In the genomic region with DNA sequence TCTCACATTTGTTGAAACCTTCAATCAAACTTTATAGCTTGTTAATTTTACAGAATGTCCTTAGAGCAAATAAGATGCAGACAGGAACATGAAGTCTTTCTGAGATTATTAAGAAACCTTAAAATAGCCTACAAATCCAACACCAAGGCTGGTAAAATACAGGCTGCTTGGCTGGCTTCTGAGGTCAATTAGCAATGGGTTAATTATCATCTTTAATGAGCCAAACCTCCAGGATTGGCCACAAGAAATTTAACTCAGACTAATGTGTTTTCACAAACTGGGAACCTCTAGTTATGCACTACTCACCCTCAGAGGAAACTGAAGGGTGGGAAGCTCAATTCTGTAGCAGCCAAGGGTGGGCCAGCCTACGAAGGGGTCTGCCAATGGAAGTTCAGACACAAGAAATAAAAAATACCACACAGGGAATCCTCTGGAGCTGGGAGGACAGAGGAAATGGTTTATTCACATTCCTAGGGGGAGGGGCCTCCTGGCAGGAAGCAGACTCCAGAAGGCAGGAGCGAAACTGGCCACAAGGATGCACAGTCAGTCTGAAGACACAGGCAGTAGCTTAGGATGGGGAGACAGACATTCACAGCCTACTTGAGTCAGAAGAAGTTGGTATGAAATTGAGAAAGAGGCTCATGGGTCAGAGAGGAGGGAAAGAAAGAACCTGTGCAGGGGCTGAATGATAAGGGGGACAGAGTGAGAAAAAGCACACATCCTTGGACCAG, we compare ENCODE assay signal across 8 cellular contexts. TPM values are rescaled to one million over a fixed set of nuclear protein-coding genes. Genes with fewer than 3 reads are reported as not detected.
DNase-seq lines count a peak whose midpoint lies in the region; ATAC-seq, FAIRE-seq and TF ChIP-seq lines count a peak whose summit lies in the region.

No MANE protein-coding gene starts in this region.

- TF ChIP-seq CTCF in fibroblast of lung (conservative IDR thresholded peaks at IDR 0.05 in 1 of 2, IDR thresholded peaks at IDR 0.05 in 1 of 2; ENCODE audit: low read depth in 1 of 2, low read length in 2 of 2) (peak; percentile 51 to 67), osteoblast (IDR thresholded peaks at IDR 0.05; ENCODE audit: extremely low read depth, low read depth, low read length) (peak; percentile 47), GM13976 (IDR thresholded peaks at IDR 0.05; ENCODE audit: borderline replicate concordance, control extremely low read depth, extremely low read depth, insufficient read depth, missing control alignments) (no peak)

- DNase-seq in GM18507 (ENCODE audit: extremely low spot score, insufficient read length, low read depth) (no peak), SK-N-MC (ENCODE audit: low read depth, low spot score) (no peak), fibroblast of lung (ENCODE audit: low read depth in 2 of 2) (peak; percentile 91 to 98), osteoblast (ENCODE audit: insufficient read length, low spot score, missing footprints) (peak; percentile 97), GM13976 (ENCODE audit: low spot score) (no peak), NCI-H526 treated with DMSO at 0.1 percent for 48 hours (lab: John Stamatoyannopoulos, UW) (no peak)

- ATAC-seq in GM18502 (IDR thresholded peaks at IDR 0.05; ENCODE audit: poor library complexity, unreplicated experiment), result no peak
- no peak for ATAC-seq in GM18861 (IDR thresholded peaks at IDR 0.05; ENCODE audit: unreplicated experiment)

- H3K27me3 ChIP-seq in fibroblast of lung (ENCODE audit: control insufficient read depth, insufficient read depth, low read length), result no peaks in the 10 kb centered on the region
- no peaks in the 10 kb centered on the region for H3K27me3 ChIP-seq in osteoblast (ENCODE audit: insufficient read depth, low read length)

- in situ Hi-C loops in GM13976 (cut with MboI; ENCODE audit: low sequenced_read_pairs, unreplicated experiment), result no loop called here

- H3K79me2 ChIP-seq in fibroblast of lung (ENCODE audit: control insufficient read depth, insufficient read depth, low read length) (peaks cover 2% of the 10 kb centered on the region), osteoblast (ENCODE audit: insufficient read depth, low read length) (no peaks in the 10 kb centered on the region)

- H3K27ac ChIP-seq in SK-N-MC, result peak overlapping the region; percentile 45
- peak overlapping the region; percentile 90 for H3K27ac ChIP-seq in fibroblast of lung (ENCODE audit: insufficient read depth, low read length)
- H3K27ac ChIP-seq in osteoblast (ENCODE audit: low read depth, low read length), result peak overlapping the region; percentile 89

- H3K9me3 ChIP-seq in SK-N-MC (ENCODE audit: low read depth, low read length) (no peaks in the 10 kb centered on the region), fibroblast of lung (ENCODE audit: control insufficient read depth, insufficient read depth, low read depth, low read length) (no peaks in the 10 kb centered on the region), osteoblast (ENCODE audit: low read depth, low read length) (no peaks in the 10 kb centered on the region)

- H3K36me3 ChIP-seq in SK-N-MC (ENCODE audit: insufficient read depth, low read length) (no peaks in the 10 kb centered on the region), fibroblast of lung (ENCODE audit: control insufficient read depth, insufficient read depth, low read length) (peaks cover 3% of the 10 kb centered on the region), osteoblast (ENCODE audit: insufficient read depth, low read length) (no peaks in the 10 kb centered on the region)

- H4K20me1 ChIP-seq in fibroblast of lung (ENCODE audit: control insufficient read depth, extremely low read depth, insufficient read depth, low read length), result no peaks in the 10 kb centered on the region
- H4K20me1 ChIP-seq in osteoblast (ENCODE audit: insufficient read depth, low read length), result no peaks in the 10 kb centered on the region

- H3K4me1 ChIP-seq in fibroblast of lung (ENCODE audit: control insufficient read depth, extremely low read depth, insufficient read depth, low read length), result peaks cover 40% of the 10 kb centered on the region
- H3K4me1 ChIP-seq in osteoblast (ENCODE audit: insufficient read depth, low read length), result peaks cover 39% of the 10 kb centered on the region

- H3K4me2 ChIP-seq in fibroblast of lung (ENCODE audit: extremely low read depth, insufficient read depth, low read length) (peak overlapping the region; percentile 78), osteoblast (ENCODE audit: insufficient read depth, low read length) (peak overlapping the region; percentile 82)

- FAIRE-seq in GM18507 (lab: Jason Lieb, UNC), result peak; percentile 74

- H3K4me3 ChIP-seq in SK-N-MC (peak overlapping the region; percentile 30; the same call in 1 of the 2 replicates), fibroblast of lung (replicated peaks in 1 of 4; ENCODE audit: control extremely low read depth in 1 of 4, insufficient read depth in 1 of 4, low read depth in 3 of 4, low read length in 4 of 4) (peak overlapping the region in 1 of 4 experiments; percentile 57), osteoblast (ENCODE audit: insufficient read depth, low read length) (peak overlapping the region; percentile 13)

- no peak overlapping the region for H2AFZ ChIP-seq in fibroblast of lung (ENCODE audit: low read length)
- no peak overlapping the region for H2AFZ ChIP-seq in osteoblast (ENCODE audit: low read length)

- H3K9ac ChIP-seq in SK-N-MC (ENCODE audit: insufficient read length), result peak overlapping the region; percentile 39
- peak overlapping the region; percentile 34 for H3K9ac ChIP-seq in fibroblast of lung (ENCODE audit: insufficient read depth, low read length)

RNA-seq across cellular contexts. Expression of a gene that starts 36.1 kb away (rescaled TPM):
- 29.1 and 30.0 TPM in 2 replicates for total RNA-seq in fibroblast of lung
- 8.2 and 11.3 TPM in 2 replicates for polyA plus RNA-seq in fibroblast of lung
- 31.7 and 32.0 TPM in 2 replicates for polyA plus RNA-seq in fibroblast of lung (2012)
- polyA minus RNA-seq in fibroblast of lung (ENCODE audit: low replicate concordance), result 14.0 and 15.0 TPM in 2 replicates
- 18.5 and 19.7 TPM in 2 replicates for total RNA-seq in osteoblast

RNA-seq across cellular contexts. Expression of a gene that starts 49.1 kb away (rescaled TPM):
- total RNA-seq in fibroblast of lung, result 40.6 and 41.1 TPM in 2 replicates
- 27.9 and 41.8 TPM in 2 replicates for polyA plus RNA-seq in fibroblast of lung
- polyA plus RNA-seq in fibroblast of lung (2012), result 21.1 and 44.6 TPM in 2 replicates
- polyA minus RNA-seq in fibroblast of lung (ENCODE audit: low replicate concordance), result 17.5 and 21.0 TPM in 2 replicates
- 59.0 and 61.3 TPM in 2 replicates for total RNA-seq in osteoblast

Comparison
In these comparisons a context has a peak if more than half of its experiments do, and no peak if none do; other contexts are left out.
1. DNase-seq: peak in fibroblast of lung (2 of 2) and osteoblast (single experiment); none in GM18507 (single experiment), SK-N-MC (single experiment), GM13976 (single experiment) and NCI-H526 treated with DMSO at 0.1 percent for 48 hours (single experiment).
2. Peak in every context shown above with its lines, with median percentiles within 50 percentile points of each other: H3K27ac ChIP-seq.